7 cellular contexts compared by ENCODE assay signal in genomic region chr18:24999650-25000267, GRCh38.
"Had no signal": no experiment of that assay in that cellular context is flagged by ENCODE, and none has a peak within 500 bp of the region (broad histone marks: within the 10 kb centered on the region; RNA-seq: fewer than 3 reads in every experiment).

No MANE protein-coding gene starts in this region.

- ATAC-seq: GM12878 had no signal

- DNase-seq: GDM1, GF-D8 had no signal

- H3K4me3 ChIP-seq: GM12878 had no signal

- FAIRE-seq: GM12878, GM12891, GM12892, GM18507, GM19239 had no signal
